ENCODE assay signal across 8 cellular contexts in the genomic region with DNA sequence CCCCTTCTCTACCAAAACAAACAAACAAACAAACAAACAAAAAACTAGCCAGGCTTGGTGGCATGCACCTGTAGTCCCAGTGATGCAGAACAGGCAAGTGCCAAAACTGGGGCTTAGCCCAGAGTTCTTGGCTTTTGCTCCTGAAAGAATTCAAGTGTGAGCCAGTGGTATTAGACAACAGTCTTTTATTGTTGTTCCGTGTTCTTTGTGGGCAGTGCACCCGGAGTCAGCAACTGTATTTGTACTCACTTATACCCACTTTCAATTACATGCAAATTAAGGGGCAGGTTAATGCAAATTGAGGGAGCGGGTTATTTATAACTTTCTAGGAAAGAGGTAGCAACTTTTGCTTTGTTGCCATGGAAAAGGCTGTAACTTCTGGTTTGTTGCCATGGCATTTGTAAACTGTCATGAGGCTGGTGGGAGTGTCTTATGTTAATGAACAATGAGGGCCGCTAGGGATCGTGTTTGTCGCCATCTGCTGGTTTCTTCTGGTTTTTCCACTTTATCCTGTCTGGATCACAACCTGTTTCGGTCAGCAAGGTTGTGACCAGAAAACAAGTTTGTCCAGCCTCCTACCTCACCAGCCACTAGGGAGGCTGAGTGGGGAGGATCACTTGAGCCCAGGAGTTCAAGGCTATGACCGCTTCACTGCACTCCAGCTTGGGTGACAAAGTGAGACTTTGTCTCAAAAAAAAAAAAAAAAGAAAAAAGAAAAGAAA.
DNase-seq lines count a peak whose midpoint lies in the region; ATAC-seq and TF ChIP-seq lines count a peak whose summit lies in the region.

No MANE protein-coding gene starts in this region.

- H3K27ac ChIP-seq in coronary artery, result no peak overlapping the region

- H3K4me3 ChIP-seq in coronary artery, result no peak overlapping the region

- ATAC-seq in GM21619 (IDR thresholded peaks at IDR 0.05; ENCODE audit: unreplicated experiment), result peak; percentile 69

- TF ChIP-seq CTCF in coronary artery (IDR thresholded peaks at IDR 0.05), result peak; percentile 22

- DNase-seq in activated T-cell treated with anti-CD3 and anti-CD28 coated beads for 1 hour (ENCODE audit: low read depth) (peak; percentile 0), LoVo (ENCODE audit: low spot score) (peak; percentile 27), SW480 (ENCODE audit: low spot score) (peak; percentile 75), coronary artery (ENCODE audit: low spot score) (no peak), mucosa of gallbladder (ENCODE audit: low spot score) (peak; percentile 34), GM19238 (ENCODE audit: insufficient read length, low spot score) (no peak)
- DNase-seq in activated T-cell treated with anti-CD3 and anti-CD28 coated beads, Interleukin-2, amount 50 U/mL, for 1 hour, result no peak

Comparison
In these comparisons a context has a peak if more than half of its experiments do, and no peak if none do; other contexts are left out.
1. DNase-seq: peak in activated T-cell treated with anti-CD3 and anti-CD28 coated beads for 1 hour (single experiment), LoVo (single experiment), SW480 (single experiment) and mucosa of gallbladder (single experiment); none in activated T-cell treated with anti-CD3 and anti-CD28 coated beads, Interleukin-2, amount 50 U/mL, for 1 hour (single experiment), coronary artery (single experiment) and GM19238 (single experiment).